ENCODE assay signal across 1 cellular context in genomic region chr5:179279347-179280094, GRCh38.
TF ChIP-seq lines count a peak whose summit lies in the region.

No MANE protein-coding gene starts in this region.

TF ChIP-seq in K562, 482 proteins besides CTCF, POLR2A, EP300 and RAD21 (continued from another document):
- no peak for TF ChIP-seq ZNF407 (IDR thresholded peaks at IDR 0.05; ENCODE audit: low read depth)
